Comparison of ENCODE assay signal across 14 cellular contexts in genomic region chr14:94322648-94323570, GRCh38. TPM values are rescaled to one million over a fixed set of nuclear protein-coding genes. Genes with fewer than 3 reads are reported as not detected.
DNase-seq lines count a peak whose midpoint lies in the region; ATAC-seq, FAIRE-seq and TF ChIP-seq lines count a peak whose summit lies in the region.
"Had no signal": no experiment of that assay in that cellular context is flagged by ENCODE, and none has a peak within 500 bp of the region (broad histone marks: within the 10 kb centered on the region; RNA-seq: fewer than 3 reads in every experiment).

Gene SERPINA6, minus strand, starts transcription at chr14:94323336. Its CDS starts 8,688 bp downstream, at chr14:94314648.

- no peak within 1 kb of the TSS for H2AFZ ChIP-seq in smooth muscle cell (ENCODE audit: low read depth)

- no peak within 1 kb of the TSS for H3K9ac ChIP-seq in adipocyte (ENCODE audit: low read length)
- H3K9ac ChIP-seq in smooth muscle cell (ENCODE audit: low read depth) = no peak within 1 kb of the TSS

- H3K4me1 ChIP-seq in adipocyte (ENCODE audit: control insufficient read depth, insufficient read depth, low read length) (peaks cover 11% of the 10 kb centered on the region), smooth muscle cell (ENCODE audit: low read depth) (no peaks in the 10 kb centered on the region)

- POLR2A ChIA-PET in naive thymus-derived CD8-positive, alpha-beta T cell (lab: Charles Lee) = no interaction called here

- H3K4me3 ChIP-seq in adipocyte (ENCODE audit: low read length) (no peak within 1 kb of the TSS), smooth muscle cell (no peak within 1 kb of the TSS)
- H3K4me3 ChIP-seq: K562 had no signal

- peak within 1 kb of the TSS in 1 of 10 donors; percentile 45 for H3K27ac Mint-ChIP-seq in naive thymus-derived CD8-positive, alpha-beta T cell
- H3K27ac Mint-ChIP-seq: type B pancreatic cell had no signal

- no peaks in the 10 kb centered on the region for H3K9me3 ChIP-seq in adipocyte (ENCODE audit: control insufficient read depth, low read length)
- no peaks in the 10 kb centered on the region for H3K9me3 ChIP-seq in smooth muscle cell (replicated peaks; ENCODE audit: low read depth)
- H3K9me3 ChIP-seq: neutrophil had no signal

- no peak within 1 kb of the TSS for H3K4me3 Mint-ChIP-seq in naive thymus-derived CD8-positive, alpha-beta T cell
- H3K4me3 Mint-ChIP-seq: type B pancreatic cell had no signal

- FAIRE-seq in islet of Langerhans (lab: Jason Lieb, UNC) = peak; percentile 43
- FAIRE-seq: K562 had no signal

- no peak for ATAC-seq in naive thymus-derived CD8-positive, alpha-beta T cell
- ATAC-seq in HG02610 (IDR thresholded peaks at IDR 0.05; ENCODE audit: unreplicated experiment) = no peak
- ATAC-seq: K562 had no signal

- H3K36me3 ChIP-seq in adipocyte (ENCODE audit: control insufficient read depth, insufficient read depth, low read length, severe bottlenecking) (no peaks in the 10 kb centered on the region), smooth muscle cell (ENCODE audit: low read depth) (no peaks in the 10 kb centered on the region)
- H3K36me3 ChIP-seq: neutrophil had no signal

- H3K27me3 Mint-ChIP-seq in naive thymus-derived CD8-positive, alpha-beta T cell = peaks cover 3 to 14% (median 5%) of the 10 kb centered on the region in 5 donors
- H3K27me3 Mint-ChIP-seq: type B pancreatic cell had no signal

- no peaks in the 10 kb centered on the region for H3F3A ChIP-seq in smooth muscle cell (ENCODE audit: low read depth)

- H3K4me1 Mint-ChIP-seq in naive thymus-derived CD8-positive, alpha-beta T cell = no peaks in the 10 kb centered on the region

- H3K4me2 ChIP-seq in smooth muscle cell = peak within 1 kb of the TSS; percentile 46

- no peaks in the 10 kb centered on the region for H3K79me2 ChIP-seq in smooth muscle cell (ENCODE audit: low read depth)

- no peaks in the 10 kb centered on the region for H4K20me1 ChIP-seq in smooth muscle cell (ENCODE audit: low read depth)

- no peak within 1 kb of the TSS for H3K27ac ChIP-seq in smooth muscle cell (ENCODE audit: low read depth)
- H3K27ac ChIP-seq: neutrophil had no signal

- no peaks in the 10 kb centered on the region for H3K27me3 ChIP-seq in adipocyte (replicated peaks; ENCODE audit: control insufficient read depth, insufficient read depth, low read length)
- no peaks in the 10 kb centered on the region for H3K27me3 ChIP-seq in smooth muscle cell (ENCODE audit: low read depth)

- DNase-seq in HK-2 (ENCODE audit: unreplicated experiment) (peak; percentile 69), adipocyte (ENCODE audit: low read depth) (peak; percentile 72), smooth muscle cell (lab: John Stamatoyannopoulos, UW; ENCODE audit: unreplicated experiment) (no peak), cortex of kidney (lab: John Stamatoyannopoulos, UW) (no peak), HT-29 (ENCODE audit: low spot score) (no peak)
- no peak for DNase-seq in naive thymus-derived CD8-positive, alpha-beta T cell
- DNase-seq: activated CD4-positive, CD25-positive, alpha-beta regulatory T cell treated with anti-CD3 and anti-CD28 coated beads, Interleukin-2, amount 50 U/mL, for 72 hours; activated gamma-delta T cell; DMS79 treated with DMSO at 0.1 percent for 48 hours had no signal

- no peak for TF ChIP-seq CTCF in smooth muscle cell (IDR thresholded peaks at IDR 0.05; ENCODE audit: borderline replicate concordance, insufficient read depth, poor library complexity, severe bottlenecking)

- WGBS in smooth muscle cell (ENCODE audit: low lambda C conversion rate) = 58% methylated on average over 15 of the region's 15 CpGs

- peaks cover 0 to 1% (median 0%) of the 10 kb centered on the region in 3 donors for H3K36me3 Mint-ChIP-seq in naive thymus-derived CD8-positive, alpha-beta T cell
- H3K36me3 Mint-ChIP-seq: type B pancreatic cell had no signal

- H3K9me3 Mint-ChIP-seq in naive thymus-derived CD8-positive, alpha-beta T cell = peaks cover 0 to 5% (median under 1%) of the 10 kb centered on the region in 9 donors
- H3K9me3 Mint-ChIP-seq: type B pancreatic cell had no signal

RNA-seq across cellular contexts. Expression of gene SERPINA6, which starts in this region (rescaled TPM):
- total RNA-seq in smooth muscle cell = not detected in 2 replicates
- polyA plus RNA-seq in smooth muscle cell = 0.12 TPM in 1 of 2 replicates, not detected in the other
- not detected for total RNA-seq in naive thymus-derived CD8-positive, alpha-beta T cell
- polyA plus RNA-seq in naive thymus-derived CD8-positive, alpha-beta T cell = not detected
- 0.99 and 1.2 TPM in 2 replicates for total RNA-seq in HT-29 (2014; rRNA removed; shearing (Covaris generic))
- total RNA-seq: K562 had no signal
- polyA plus RNA-seq: K562 had no signal

Comparison
In these comparisons a context has a peak if more than half of its experiments do, and no peak if none do; other contexts are left out.
1. DNase-seq: peak in HK-2 (single experiment) and adipocyte (single experiment); none in smooth muscle cell (single experiment), naive thymus-derived CD8-positive, alpha-beta T cell (0 of 10), cortex of kidney (single experiment) and HT-29 (single experiment).